ENCODE assay signal across 8 cellular contexts in the genomic region with DNA sequence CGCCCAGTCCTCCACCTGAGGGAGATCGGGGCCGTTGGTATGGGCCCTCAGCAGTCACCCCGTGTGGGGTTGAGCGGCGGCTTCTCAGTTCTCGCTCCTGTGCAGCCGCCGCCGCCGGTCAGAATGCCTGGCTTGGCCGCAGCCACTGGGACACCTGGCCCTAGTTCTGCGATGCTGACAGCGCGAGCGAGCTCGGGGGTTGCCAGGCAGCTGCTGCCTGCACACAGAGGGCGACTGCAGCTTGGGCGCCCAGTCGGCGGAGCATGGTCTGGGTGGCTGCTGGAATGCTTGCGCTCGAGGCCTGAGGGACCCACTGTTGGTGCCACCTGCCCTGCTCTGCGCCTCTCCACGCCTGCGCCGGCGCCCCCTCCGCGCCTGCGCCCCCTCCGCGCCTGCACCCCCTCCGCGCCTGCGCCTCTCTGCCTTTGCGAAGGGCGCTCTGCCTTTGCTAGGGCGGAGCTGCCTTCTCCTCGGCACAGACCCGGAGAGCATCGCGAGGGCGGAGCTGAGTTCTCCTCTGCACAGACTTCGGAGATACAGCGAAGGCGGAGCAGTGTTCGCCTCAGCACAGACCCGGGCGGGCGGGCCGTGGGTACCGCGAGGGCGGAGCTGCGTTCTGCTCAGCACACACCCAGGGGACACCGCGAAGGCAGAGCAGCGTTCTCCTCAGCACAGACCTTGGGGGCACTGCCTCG.
A peak's percentile ranks its signal among the peaks of the same experiment; 100 is the strongest.
DNase-seq lines count a peak whose midpoint lies in the region; ATAC-seq, FAIRE-seq and TF ChIP-seq lines count a peak whose summit lies in the region.
"Not testable (repeated sequence)": the region's sequence is repeated elsewhere in the genome, so short reads cannot be mapped to it uniquely, and the experiment has no call there.

No MANE protein-coding gene starts in this region.

- peak; percentile 100 for ATAC-seq in GM18502 (IDR thresholded peaks at IDR 0.05; ENCODE audit: poor library complexity, unreplicated experiment)
- peak; percentile 94 to 99 for ATAC-seq in upper lobe of left lung (ENCODE audit: low FRiP score in 2 of 2)

- H3K4me3 ChIP-seq in HFF-Myc (replicated peaks; ENCODE audit: low read depth, low read length) (peak overlapping the region; percentile 42), coronary artery (peak overlapping the region; percentile 64), keratinocyte (ENCODE audit: control insufficient read depth in 2 of 3, extremely low read depth in 1 of 3, insufficient read depth in 2 of 3, low read depth in 1 of 3, low read length in 3 of 3) (peak overlapping the region; percentile 33 to 57 (median 46)), skeletal muscle cell (ENCODE audit: low read depth, low read length) (peak overlapping the region; percentile 44), upper lobe of left lung (peak overlapping the region in 3 of 4 donors; percentile 44 to 48 (median 46))
- not testable (repeated sequence) for H3K4me3 ChIP-seq in KMS-11 (IDR thresholded peaks at IDR 0.05; ENCODE audit: insufficient read depth, low read depth, low read length)

- H3K4me1 ChIP-seq in KMS-11 (ENCODE audit: low read depth, poor library complexity, severe bottlenecking); keratinocyte (ENCODE audit: control insufficient read depth, extremely low read depth, insufficient read depth, low read length): not testable (repeated sequence)
- peaks cover 0 to 16% (median 9%) of the 10 kb centered on the region in 4 donors for H3K4me1 ChIP-seq in upper lobe of left lung

- peak overlapping the region; percentile 73 for H2AFZ ChIP-seq in KMS-11 (ENCODE audit: low read depth)
- H2AFZ ChIP-seq in keratinocyte (ENCODE audit: control insufficient read depth, low read length), result peak overlapping the region; percentile 74

- H4K20me1 ChIP-seq in KMS-11 (ENCODE audit: insufficient read depth); keratinocyte (ENCODE audit: control insufficient read depth, extremely low read depth, insufficient read depth, low read length): not testable (repeated sequence)

- dilution Hi-C loops in keratinocyte (cut with MboI; ENCODE audit: extremely low pct_ligation_motif_present, low sequenced_read_pairs), result not testable (repeated sequence)

- H3K79me2 ChIP-seq in KMS-11 (ENCODE audit: insufficient read depth, low read depth); keratinocyte (ENCODE audit: control insufficient read depth, insufficient read depth, low read length): not testable (repeated sequence)

- H3K36me3 ChIP-seq in KMS-11 (ENCODE audit: insufficient read depth); keratinocyte (ENCODE audit: control insufficient read depth in 2 of 2, extremely low read depth in 1 of 2, insufficient read depth in 2 of 2, low read length in 2 of 2); upper lobe of left lung: not testable (repeated sequence)

- H3K9me1 ChIP-seq in keratinocyte (ENCODE audit: control insufficient read depth, extremely low read depth, insufficient read depth, low read length), result not testable (repeated sequence)

- H3K4me2 ChIP-seq in KMS-11, result peak overlapping the region; percentile 63; the same call in 1 of the 2 replicates
- peak overlapping the region; percentile 51 for H3K4me2 ChIP-seq in keratinocyte (ENCODE audit: control insufficient read depth, extremely low read depth, insufficient read depth, low read depth, low read length)

- not testable (repeated sequence) for FAIRE-seq in keratinocyte (lab: Jason Lieb, UNC)

- H3K9ac ChIP-seq in KMS-11, result peak overlapping the region; percentile 77
- H3K9ac ChIP-seq in keratinocyte (ENCODE audit: control insufficient read depth, extremely low read depth, insufficient read depth, low read length), result not testable (repeated sequence)

- TF ChIP-seq EP300 in upper lobe of left lung (IDR thresholded peaks at IDR 0.05), result not testable (repeated sequence)

- peak; percentile 57 for DNase-seq in HFF-Myc (ENCODE audit: extremely low read depth, low read depth)
- peak; percentile 88 to 92 for DNase-seq in activated CD8-positive, alpha-beta memory T cell treated with anti-CD3 and anti-CD28 coated beads for 1 hour (ENCODE audit: extremely low read depth in 1 of 2, low read depth in 1 of 2)
- peak; percentile 75 for DNase-seq in coronary artery (ENCODE audit: low spot score)
- peak; percentile 38 for DNase-seq in keratinocyte (ENCODE audit: low read depth, low spot score)
- DNase-seq in skeletal muscle cell (ENCODE audit: low read depth), result not testable (repeated sequence)
- DNase-seq in upper lobe of left lung, result peak; percentile 90 to 98

- peak overlapping the region; percentile 91 for H3K27ac ChIP-seq in KMS-11
- H3K27ac ChIP-seq in coronary artery; keratinocyte (ENCODE audit: control insufficient read depth, insufficient read depth, low read length): not testable (repeated sequence)
- peak overlapping the region in 2 of 4 donors; percentile 38 to 58 for H3K27ac ChIP-seq in upper lobe of left lung

- not testable (repeated sequence) for TF ChIP-seq CTCF in HFF-Myc (IDR thresholded peaks at IDR 0.05; ENCODE audit: low read depth, low read length, missing control alignments); KMS-11 (conservative IDR thresholded peaks at IDR 0.05; ENCODE audit: low read depth, low read length); coronary artery (IDR thresholded peaks at IDR 0.05); keratinocyte (optimal IDR thresholded peaks at IDR 0.05 in 1 of 3, IDR thresholded peaks at IDR 0.05 in 1 of 3, conservative IDR thresholded peaks at IDR 0.05 in 1 of 3; ENCODE audit: extremely low read depth in 1 of 3, insufficient read depth in 2 of 3, low read length in 3 of 3); upper lobe of left lung (IDR thresholded peaks at IDR 0.05)

- not testable (repeated sequence) for H3K27me3 ChIP-seq in KMS-11 (ENCODE audit: insufficient read depth, low read depth); keratinocyte (ENCODE audit: control insufficient read depth, extremely low read depth, insufficient read depth, low read length)
- peaks cover 0 to 10% (median 4%) of the 10 kb centered on the region in 4 donors for H3K27me3 ChIP-seq in upper lobe of left lung

- WGBS in upper lobe of left lung, 2 donors, result 1% methylated on average over 19 to 34 of the region's 60 CpGs

- not testable (repeated sequence) for H3K9me3 ChIP-seq in keratinocyte (ENCODE audit: control insufficient read depth, low read depth, low read length); upper lobe of left lung

- TF ChIP-seq POLR2A in upper lobe of left lung (IDR thresholded peaks at IDR 0.05), result peak in 1 of 4 donors; percentile 50
